Comparison of ENCODE assay signal across 19 cellular contexts in genomic region chr9:115134941-115135340, GRCh38. TPM values are rescaled to one million over a fixed set of nuclear protein-coding genes. Genes with fewer than 3 reads are reported as not detected.
"Had no signal": no experiment of that assay in that cellular context is flagged by ENCODE, and none has a peak within 500 bp of the region (broad histone marks: within the 10 kb centered on the region; RNA-seq: fewer than 3 reads in every experiment).

No MANE protein-coding gene starts in this region.

- H3K27me3 ChIP-seq: cardiac muscle cell had no signal

- H3K27ac Mint-ChIP-seq: activated T-helper 17 cell treated with anti-CD3 and anti-CD28 coated beads, Interleukin-2, amount 50 U/mL, for 72 hours; memory B cell; nephron progenitor cell; progenitor cell of endocrine pancreas; stimulated activated naive CD8-positive, alpha-beta T cell treated with anti-CD3 and anti-CD28 coated beads, Interleukin-15, amount 100 ng/mL, for 72 hours had no signal

- H3K4me3 Mint-ChIP-seq: activated T-helper 17 cell treated with anti-CD3 and anti-CD28 coated beads, Interleukin-2, amount 50 U/mL, for 72 hours; memory B cell; nephron progenitor cell; stimulated activated naive CD8-positive, alpha-beta T cell treated with anti-CD3 and anti-CD28 coated beads, Interleukin-15, amount 100 ng/mL, for 72 hours had no signal

- H3K36me3 ChIP-seq: cardiac muscle cell had no signal

- H3K36me3 Mint-ChIP-seq: memory B cell had no signal

- H3K4me3 ChIP-seq: cardiac muscle cell, dorsolateral prefrontal cortex had no signal

- H3K9me3 Mint-ChIP-seq: activated T-helper 17 cell treated with anti-CD3 and anti-CD28 coated beads, Interleukin-2, amount 50 U/mL, for 72 hours; memory B cell; nephron progenitor cell; stimulated activated naive CD8-positive, alpha-beta T cell treated with anti-CD3 and anti-CD28 coated beads, Interleukin-15, amount 100 ng/mL, for 72 hours had no signal

- DNase-seq: activated CD4-positive, alpha-beta T cell treated with anti-CD3 and anti-CD28 coated beads for 1 hour; activated CD4-positive, alpha-beta T cell treated with anti-CD3 and anti-CD28 coated beads, Interleukin-2, amount 50 U/mL, for 4 hours; activated naive CD4-positive, alpha-beta T cell treated with Interleukin-2 at 50 U/mL for 16 hours; activated T-cell treated with anti-CD3 and anti-CD28 coated beads for 4 hours; dorsolateral prefrontal cortex; erythroblast; foreskin melanocyte; kidney glomerular epithelial cell; left ventricle myocardium superior; nephron progenitor cell; occipital lobe; right cardiac atrium; small intestine; stimulated activated naive CD8-positive, alpha-beta T cell treated with anti-CD3 and anti-CD28 coated beads, Interleukin-15, amount 100 ng/mL, for 72 hours had no signal

- H3K4me1 Mint-ChIP-seq: activated T-helper 17 cell treated with anti-CD3 and anti-CD28 coated beads, Interleukin-2, amount 50 U/mL, for 72 hours; memory B cell; stimulated activated naive CD8-positive, alpha-beta T cell treated with anti-CD3 and anti-CD28 coated beads, Interleukin-15, amount 100 ng/mL, for 72 hours had no signal

- ATAC-seq: activated T-helper 17 cell treated with anti-CD3 and anti-CD28 coated beads, Interleukin-2, amount 50 U/mL, for 72 hours; left ventricle myocardium superior; right cardiac atrium; stimulated activated naive CD8-positive, alpha-beta T cell treated with anti-CD3 and anti-CD28 coated beads, Interleukin-15, amount 100 ng/mL, for 72 hours had no signal

- H3K27ac ChIP-seq: cardiac muscle cell, dorsolateral prefrontal cortex, VCaP had no signal

RNA-seq across cellular contexts. Expression of gene TNC, which starts 17.0 kb away (rescaled TPM):
- total RNA-seq: activated T-helper 17 cell treated with anti-CD3 and anti-CD28 coated beads, Interleukin-2, amount 50 U/mL, for 72 hours had no signal
